ENCODE assay signal across 8 cellular contexts in the genomic region with DNA sequence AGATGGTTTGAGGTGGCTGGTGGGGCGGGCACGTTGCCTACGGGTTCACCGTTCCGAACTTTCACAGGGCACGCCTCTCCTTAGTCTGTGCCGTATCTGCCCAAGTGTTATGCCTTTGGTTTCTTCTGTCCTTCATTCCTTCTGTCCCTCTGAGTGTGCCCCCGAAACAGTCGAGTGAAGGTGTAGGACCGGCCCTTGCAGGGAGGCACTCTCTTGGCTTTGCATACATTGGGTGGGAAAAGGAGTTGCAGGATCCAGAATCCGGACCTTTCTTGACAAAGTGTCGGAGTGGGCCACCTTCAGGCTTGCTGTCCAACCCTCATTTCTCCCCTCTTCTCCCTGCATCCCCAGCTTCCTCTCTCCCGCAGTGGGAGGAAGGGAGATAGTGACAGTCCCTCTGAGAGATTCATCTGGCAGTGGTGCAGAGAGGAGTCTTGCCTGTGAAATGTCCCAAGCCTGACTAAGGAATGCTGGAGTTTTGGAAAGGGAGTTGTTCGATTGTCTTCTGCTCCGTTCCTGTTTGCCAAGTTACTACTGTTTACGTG. TPM values are rescaled to one million over a fixed set of nuclear protein-coding genes. Genes with fewer than 3 reads are reported as not detected.
DNase-seq lines count a peak whose midpoint lies in the region; FAIRE-seq and TF ChIP-seq lines count a peak whose summit lies in the region.

No MANE protein-coding gene starts in this region.

- FAIRE-seq in H54 (lab: Jason Lieb, UNC) = no peak

- H3K27ac Mint-ChIP-seq in endodermal cell = peak overlapping the region; percentile 100

- DNase-seq in C1 segment of cervical spinal cord (lab: John Stamatoyannopoulos, UW) (peak in 8 of 14 donors; percentile 42 to 73 (median 59)), H54 (ENCODE audit: insufficient read length, low spot score) (peak; percentile 4), RPMI7951 (ENCODE audit: low read depth) (peak; percentile 29), endodermal cell (no peak), NCI-H510A (lab: John Stamatoyannopoulos, UW) (no peak), NCI-H446 treated with DMSO at 0.1 percent for 48 hours (lab: John Stamatoyannopoulos, UW) (no peak), OCI-M2 (lab: John Stamatoyannopoulos, UW; ENCODE audit: unreplicated experiment) (no peak)

- no peaks in the 10 kb centered on the region for H3K27me3 ChIP-seq in endodermal cell (ENCODE audit: control insufficient read depth, insufficient read depth, low read length, poor library complexity, severe bottlenecking)
- H3K27me3 ChIP-seq in muscle layer of duodenum (ENCODE audit: low read depth, low read length) = no peaks in the 10 kb centered on the region

- TF ChIP-seq CTCF in endodermal cell (conservative IDR thresholded peaks at IDR 0.05) = no peak

- H3K9me3 ChIP-seq in endodermal cell (ENCODE audit: control insufficient read depth, low read length) = no peaks in the 10 kb centered on the region
- H3K9me3 ChIP-seq in muscle layer of duodenum (ENCODE audit: control insufficient read depth in 1 of 2, low read length in 2 of 2) = no peaks in the 10 kb centered on the region

- WGBS in endodermal cell (ENCODE audit: insufficient coverage in 1 of 2, insufficient read length in 1 of 2), 2 experiments = 0 to 3% methylated on average over 2 to 14 of the region's 16 CpGs

- H3K27me3 Mint-ChIP-seq in endodermal cell (ENCODE audit: insufficient read depth) = no peaks in the 10 kb centered on the region

- H3K4me3 ChIP-seq in endodermal cell (ENCODE audit: low read length) (peak overlapping the region; percentile 97), muscle layer of duodenum (ENCODE audit: low read depth in 1 of 2, low read length in 2 of 2) (peak overlapping the region; percentile 88)

- peak overlapping the region; percentile 89 for H3K9ac ChIP-seq in endodermal cell (ENCODE audit: extremely low read depth, low read length, poor library complexity, severe bottlenecking)

- H3K4me1 ChIP-seq in endodermal cell (ENCODE audit: control insufficient read depth, insufficient read depth, low read length) (peaks cover 6% of the 10 kb centered on the region), muscle layer of duodenum (ENCODE audit: control insufficient read depth in 1 of 2, insufficient read depth in 2 of 2, low read length in 2 of 2) (peaks cover 0 to 31% of the 10 kb centered on the region in 2 donors)

- H3K27ac ChIP-seq in endodermal cell (ENCODE audit: low read depth, low read length) (peak overlapping the region; percentile 80), muscle layer of duodenum (ENCODE audit: low read length) (peak overlapping the region; percentile 91)

- peaks cover 5% of the 10 kb centered on the region for H3K36me3 ChIP-seq in endodermal cell (ENCODE audit: control insufficient read depth, insufficient read depth, low read length)
- H3K36me3 ChIP-seq in muscle layer of duodenum (ENCODE audit: control insufficient read depth in 1 of 2, insufficient read depth in 2 of 2, low read length in 2 of 2) = peaks cover 0 to 3% of the 10 kb centered on the region in 2 donors

- peak overlapping the region; percentile 99 for H3K4me3 Mint-ChIP-seq in endodermal cell

- TF ChIP-seq POLR2A in H54 (IDR thresholded peaks at IDR 0.05; ENCODE audit: low read depth, low read length) = no peak

- no peaks in the 10 kb centered on the region for H3K9me3 Mint-ChIP-seq in endodermal cell

- peaks cover 5% of the 10 kb centered on the region for H3K36me3 Mint-ChIP-seq in endodermal cell (ENCODE audit: low read depth)

- peaks cover 36% of the 10 kb centered on the region for H3K4me1 Mint-ChIP-seq in endodermal cell

RNA-seq across cellular contexts. Expression of a gene that starts 0.6 kb away (rescaled TPM):
- 39.7 and 52.7 TPM in 2 replicates for total RNA-seq in RPMI7951 (2014; rRNA removed; shearing (Covaris generic))
- 10 to 100 TPM; 34.3 to 39.4 TPM for total RNA-seq in endodermal cell
- 33.2 TPM for polyA plus RNA-seq in endodermal cell (2013, experiment 1 of 2)
- 28.5 TPM for polyA plus RNA-seq in endodermal cell (2013, experiment 2 of 2)

RNA-seq across cellular contexts. Expression of a gene that starts 0.8 kb away (rescaled TPM):
- total RNA-seq in RPMI7951 (2014; rRNA removed; shearing (Covaris generic)) = under 0.01 and 0.10 TPM in 2 replicates
- total RNA-seq in endodermal cell = 1 to 10 TPM; 2.1 to 2.9 TPM
- polyA plus RNA-seq in endodermal cell (2013, experiment 1 of 2) = 3.0 TPM
- polyA plus RNA-seq in endodermal cell (2013, experiment 2 of 2) = 2.3 TPM

Comparison
In these comparisons a context has a peak if more than half of its experiments do, and no peak if none do; other contexts are left out.
1. DNase-seq: peak in C1 segment of cervical spinal cord (8 of 14), H54 (single experiment) and RPMI7951 (single experiment); none in endodermal cell (single experiment), NCI-H510A (single experiment), NCI-H446 treated with DMSO at 0.1 percent for 48 hours (single experiment) and OCI-M2 (single experiment).